16 cellular contexts compared by ENCODE assay signal in the genomic region with DNA sequence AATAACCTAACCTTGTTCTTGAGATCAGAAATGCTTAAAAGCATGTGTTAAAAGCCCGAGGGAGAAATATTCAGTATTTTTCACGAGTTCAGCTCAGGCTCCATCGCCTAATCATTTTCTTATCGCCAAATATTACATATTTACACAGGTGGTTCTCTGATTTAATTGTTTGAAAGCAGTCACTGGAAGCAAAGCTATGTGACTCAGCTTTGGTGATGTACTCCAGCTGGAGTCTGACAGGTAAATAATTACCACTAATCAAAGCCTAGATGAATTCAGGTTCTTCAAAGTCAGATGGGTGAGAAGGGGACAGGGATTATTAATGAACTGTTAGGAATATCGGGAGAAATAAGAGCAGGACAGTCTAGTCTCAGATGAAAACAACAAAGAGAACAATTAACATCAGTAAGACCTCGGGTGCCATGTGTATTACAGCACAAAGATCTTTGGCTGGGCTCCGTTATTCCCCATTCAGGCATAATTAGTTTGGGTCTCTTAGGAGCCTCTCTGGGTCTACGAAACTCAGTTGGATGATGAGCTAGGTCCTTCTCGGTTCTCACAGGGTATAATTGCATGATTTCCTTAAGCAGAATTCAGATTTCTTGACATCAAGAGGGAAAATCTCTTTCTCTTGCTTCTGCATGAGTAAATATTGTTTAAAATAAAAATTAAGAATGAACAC.
DNase-seq lines count a peak whose midpoint lies in the region; ATAC-seq and TF ChIP-seq lines count a peak whose summit lies in the region.
"Had no signal": no experiment of that assay in that cellular context is flagged by ENCODE, and none has a peak within 500 bp of the region (broad histone marks: within the 10 kb centered on the region; RNA-seq: fewer than 3 reads in every experiment).

No MANE protein-coding gene starts in this region.

- H3K27ac ChIP-seq in left ventricle myocardium inferior (replicated peaks) (peak overlapping the region; percentile 20), uterus (peak overlapping the region; percentile 51 to 71), coronary artery (no peak overlapping the region)
- H3K27ac ChIP-seq: C4-2B had no signal

- no peak for TF ChIP-seq CTCF in left ventricle myocardium inferior (IDR thresholded peaks at IDR 0.05; ENCODE audit: borderline replicate concordance)
- no peak for TF ChIP-seq CTCF in uterus (IDR thresholded peaks at IDR 0.05)
- TF ChIP-seq CTCF in coronary artery (IDR thresholded peaks at IDR 0.05) = no peak

- no peak for DNase-seq in left ventricle myocardium inferior
- DNase-seq in left cardiac atrium = no peak
- DNase-seq in kidney tubule cell (ENCODE audit: low spot score) = peak; percentile 63
- no peak for DNase-seq in uterus
- no peak for DNase-seq in coronary artery (ENCODE audit: low spot score)
- no peak for DNase-seq in T-helper 2 cell
- DNase-seq: activated CD4-positive, CD25-positive, alpha-beta regulatory T cell treated with anti-CD3 and anti-CD28 coated beads, Interleukin-2, amount 50 U/mL, for 72 hours; anterior cingulate cortex; heart left ventricle; islet precursor cell; MM.1S; NCI-H2171 had no signal

- intact Hi-C loops in left ventricle myocardium inferior (cut with micrococcal nuclease) = no loop called here
- intact Hi-C loops in left cardiac atrium (cut with DNase I) = no loop called here
- intact Hi-C loops in uterus (cut with DNase I; ENCODE audit: low total_unique reads) = no loop called here

- H3K4me3 ChIP-seq in left ventricle myocardium inferior = no peak overlapping the region
- H3K4me3 ChIP-seq in uterus = no peak overlapping the region
- H3K4me3 ChIP-seq in coronary artery = no peak overlapping the region
- H3K4me3 ChIP-seq: heart left ventricle had no signal

- H3K9me3 ChIP-seq in left ventricle myocardium inferior (replicated peaks) = no peaks in the 10 kb centered on the region
- no peaks in the 10 kb centered on the region for H3K9me3 ChIP-seq in uterus
- H3K9me3 ChIP-seq: heart left ventricle had no signal

- H3K27me3 ChIP-seq in left ventricle myocardium inferior (ENCODE audit: low read depth) (no peaks in the 10 kb centered on the region), uterus (no peaks in the 10 kb centered on the region)
- H3K27me3 ChIP-seq: heart left ventricle had no signal

- H3K4me1 ChIP-seq in left ventricle myocardium inferior = peaks cover 17% of the 10 kb centered on the region
- H3K4me1 ChIP-seq in uterus = peaks cover 0 to 17% of the 10 kb centered on the region in 2 donors

- ATAC-seq in left cardiac atrium (no peak), SK-N-SH treated with all-trans-retinoic acid at 6 μM for 48 hours (no peak), GM19351 (IDR thresholded peaks at IDR 0.05; ENCODE audit: unreplicated experiment) (no peak)
- ATAC-seq: Right ventricle myocardium inferior had no signal

- no peak for TF ChIP-seq POLR2A in uterus (IDR thresholded peaks at IDR 0.05)

- H3K36me3 ChIP-seq in left ventricle myocardium inferior = no peaks in the 10 kb centered on the region
- H3K36me3 ChIP-seq in uterus = no peaks in the 10 kb centered on the region
- H3K36me3 ChIP-seq: heart left ventricle had no signal

TF ChIP-seq in SK-N-SH treated with all-trans-retinoic acid at 6 μM for 48 hours, 23 proteins besides CTCF, POLR2A, EP300 and RAD21:
- peak; percentile 77 for TF ChIP-seq TCF4 (CRISPR knock-in tag; IDR thresholded peaks at IDR 0.05; ENCODE audit: borderline replicate concordance)
- TF ChIP-seq, protein P1, sequence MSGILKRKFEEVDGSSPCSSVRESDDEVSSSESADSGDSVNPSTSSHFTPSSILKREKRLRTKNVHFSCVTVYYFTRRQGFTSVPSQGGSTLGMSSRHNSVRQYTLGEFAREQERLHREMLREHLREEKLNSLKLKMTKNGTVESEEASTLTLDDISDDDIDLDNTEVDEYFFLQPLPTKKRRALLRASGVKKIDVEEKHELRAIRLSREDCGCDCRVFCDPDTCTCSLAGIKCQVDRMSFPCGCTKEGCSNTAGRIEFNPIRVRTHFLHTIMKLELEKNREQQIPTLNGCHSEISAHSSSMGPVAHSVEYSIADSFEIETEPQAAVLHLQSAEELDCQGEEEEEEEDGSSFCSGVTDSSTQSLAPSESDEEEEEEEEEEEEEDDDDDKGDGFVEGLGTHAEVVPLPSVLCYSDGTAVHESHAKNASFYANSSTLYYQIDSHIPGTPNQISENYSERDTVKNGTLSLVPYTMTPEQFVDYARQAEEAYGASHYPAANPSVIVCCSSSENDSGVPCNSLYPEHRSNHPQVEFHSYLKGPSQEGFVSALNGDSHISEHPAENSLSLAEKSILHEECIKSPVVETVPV (CRISPR knock-in tag; IDR thresholded peaks at IDR 0.05) = no peak

Comparison
In these comparisons a context has a peak if more than half of its experiments do, and no peak if none do; other contexts are left out.
1. H3K27ac ChIP-seq: peak in left ventricle myocardium inferior (single experiment) and uterus (2 of 2); none in coronary artery (0 of 2).